ENCODE assay signal across 1 cellular context in the genomic region with DNA sequence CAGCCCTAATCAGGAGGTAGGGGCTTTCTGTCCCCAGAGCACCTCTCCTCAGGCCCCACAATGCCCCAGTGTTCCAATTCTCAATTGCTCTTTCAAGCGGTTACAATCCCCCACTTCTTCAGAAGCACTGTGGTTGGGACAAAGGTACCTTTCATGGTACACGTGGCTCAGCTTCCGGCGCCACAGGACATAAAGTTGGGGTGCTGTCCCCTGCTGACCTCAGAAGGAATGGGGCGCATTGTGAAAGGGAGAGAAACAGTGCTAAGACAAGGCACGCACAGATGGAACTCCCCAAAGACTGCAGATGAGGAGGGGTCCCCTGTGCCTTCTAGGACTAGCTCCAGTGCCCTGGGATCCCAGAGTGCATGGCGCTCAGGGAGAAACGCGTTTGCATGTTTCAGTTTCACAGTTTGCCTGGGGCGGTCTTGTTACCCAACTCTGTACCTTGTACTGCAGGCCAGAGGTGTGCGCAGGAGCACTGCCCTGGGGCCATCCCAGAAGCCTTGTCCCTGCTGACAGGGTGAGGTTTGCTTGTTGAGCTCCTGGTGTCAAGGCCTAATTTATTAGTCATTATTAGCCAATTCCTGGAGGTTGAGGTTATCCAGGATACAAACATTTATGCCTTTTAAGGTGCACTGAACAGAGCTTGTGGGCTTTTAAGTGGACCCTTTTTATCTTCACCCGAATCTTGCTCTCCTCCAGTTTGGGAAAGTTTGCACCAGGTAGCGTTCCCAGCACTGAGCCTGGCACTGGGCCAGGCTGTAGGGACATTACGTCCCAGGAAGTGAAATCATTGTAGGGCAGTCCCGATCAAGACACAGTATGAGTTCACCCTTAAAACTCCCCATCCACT.
TF ChIP-seq lines count a peak whose summit lies in the region.

No MANE protein-coding gene starts in this region.

TF ChIP-seq in HepG2, 621 proteins besides CTCF, POLR2A, EP300 and RAD21 (continued from another document and continues in another):
- TF ChIP-seq MNT (IDR thresholded peaks at IDR 0.05), result peak; percentile 34; the same call in 1 of the 2 replicates
- TF ChIP-seq SRF (IDR thresholded peaks at IDR 0.05; ENCODE audit: low read depth, low read length), result peak; percentile 73; the same call in 1 of the 2 replicates
- no peak for TF ChIP-seq CC2D1A (CRISPR knock-in tag; IDR thresholded peaks at IDR 0.05)
- TF ChIP-seq DDIT3 (CRISPR knock-in tag; IDR thresholded peaks at IDR 0.05), result no peak
- TF ChIP-seq FOSL1 (CRISPR knock-in tag; IDR thresholded peaks at IDR 0.05; ENCODE audit: borderline replicate concordance), result peak; percentile 72
- no peak for TF ChIP-seq ZNF496 (CRISPR knock-in tag; IDR thresholded peaks at IDR 0.05; ENCODE audit: insufficient replicate concordance)
- TF ChIP-seq FOXA1 (IDR thresholded peaks at IDR 0.05), result no peak
- peak; percentile 80 for TF ChIP-seq FOXA1 (CRISPR knock-in tag; IDR thresholded peaks at IDR 0.05)
- 0 out of 2 replicates have a peak, but pooled peaks have one; percentile 61 for TF ChIP-seq TFE3 (CRISPR knock-in tag; IDR thresholded peaks at IDR 0.05)
- TF ChIP-seq CCDC6 (CRISPR knock-in tag; IDR thresholded peaks at IDR 0.05), result peak; percentile 40; the same call in 1 of the 2 replicates
- TF ChIP-seq ZFX (CRISPR knock-in tag; IDR thresholded peaks at IDR 0.05; ENCODE audit: low read depth), result peak; percentile 83
- peak; percentile 70; the same call in 1 of the 2 replicates for TF ChIP-seq CBFB (CRISPR knock-in tag; IDR thresholded peaks at IDR 0.05)
- TF ChIP-seq ARNT (IDR thresholded peaks at IDR 0.05), result no peak
- peak; percentile 85 for TF ChIP-seq ELF3 (CRISPR knock-in tag; IDR thresholded peaks at IDR 0.05)
- 0 out of 2 replicates have a peak, but pooled peaks have one; percentile 58 for TF ChIP-seq ZC3H13 (CRISPR knock-in tag; IDR thresholded peaks at IDR 0.05)
- 0 out of 2 replicates have a peak, but pooled peaks have one; percentile 33 for TF ChIP-seq ZIK1 (CRISPR knock-in tag; IDR thresholded peaks at IDR 0.05; ENCODE audit: borderline replicate concordance, low read depth)
- peak; percentile 87 for TF ChIP-seq ZNF205 (CRISPR knock-in tag; IDR thresholded peaks at IDR 0.05)
- TF ChIP-seq ATRX (CRISPR knock-in tag; IDR thresholded peaks at IDR 0.05; ENCODE audit: borderline replicate concordance), result no peak
- no peak for TF ChIP-seq ZFP36L2 (CRISPR knock-in tag; IDR thresholded peaks at IDR 0.05)
- peak; percentile 97 for TF ChIP-seq SATB2 (CRISPR knock-in tag; IDR thresholded peaks at IDR 0.05)
- no peak for TF ChIP-seq DNMT1 (CRISPR knock-in tag; IDR thresholded peaks at IDR 0.05)
- peak; percentile 82 for TF ChIP-seq STAT6 (CRISPR knock-in tag; IDR thresholded peaks at IDR 0.05; ENCODE audit: borderline replicate concordance)
- peak; percentile 76; the same call in 1 of the 2 replicates for TF ChIP-seq ZNF605 (CRISPR knock-in tag; IDR thresholded peaks at IDR 0.05)
- TF ChIP-seq ZNF547 (CRISPR knock-in tag; IDR thresholded peaks at IDR 0.05), result no peak
- TF ChIP-seq ZNF446 (CRISPR knock-in tag; IDR thresholded peaks at IDR 0.05), result no peak
- TF ChIP-seq RFXAP (CRISPR knock-in tag; IDR thresholded peaks at IDR 0.05; ENCODE audit: borderline replicate concordance), result peak; percentile 79; the same call in 1 of the 2 replicates
- peak; percentile 54; the same call in 1 of the 2 replicates for TF ChIP-seq BHLHE40 (IDR thresholded peaks at IDR 0.05; ENCODE audit: low read length)
- peak; percentile 94 for TF ChIP-seq IRF2 (CRISPR knock-in tag; IDR thresholded peaks at IDR 0.05)
- TF ChIP-seq ARID3A (IDR thresholded peaks at IDR 0.05; ENCODE audit: low read depth, low read length), result peak; percentile 84; the same call in 1 of the 2 replicates
- no peak for TF ChIP-seq NFAT5 (CRISPR knock-in tag; IDR thresholded peaks at IDR 0.05)
- TF ChIP-seq ESRRA (CRISPR knock-in tag; IDR thresholded peaks at IDR 0.05; ENCODE audit: low read depth), result peak; percentile 83
- TF ChIP-seq, protein P1, sequence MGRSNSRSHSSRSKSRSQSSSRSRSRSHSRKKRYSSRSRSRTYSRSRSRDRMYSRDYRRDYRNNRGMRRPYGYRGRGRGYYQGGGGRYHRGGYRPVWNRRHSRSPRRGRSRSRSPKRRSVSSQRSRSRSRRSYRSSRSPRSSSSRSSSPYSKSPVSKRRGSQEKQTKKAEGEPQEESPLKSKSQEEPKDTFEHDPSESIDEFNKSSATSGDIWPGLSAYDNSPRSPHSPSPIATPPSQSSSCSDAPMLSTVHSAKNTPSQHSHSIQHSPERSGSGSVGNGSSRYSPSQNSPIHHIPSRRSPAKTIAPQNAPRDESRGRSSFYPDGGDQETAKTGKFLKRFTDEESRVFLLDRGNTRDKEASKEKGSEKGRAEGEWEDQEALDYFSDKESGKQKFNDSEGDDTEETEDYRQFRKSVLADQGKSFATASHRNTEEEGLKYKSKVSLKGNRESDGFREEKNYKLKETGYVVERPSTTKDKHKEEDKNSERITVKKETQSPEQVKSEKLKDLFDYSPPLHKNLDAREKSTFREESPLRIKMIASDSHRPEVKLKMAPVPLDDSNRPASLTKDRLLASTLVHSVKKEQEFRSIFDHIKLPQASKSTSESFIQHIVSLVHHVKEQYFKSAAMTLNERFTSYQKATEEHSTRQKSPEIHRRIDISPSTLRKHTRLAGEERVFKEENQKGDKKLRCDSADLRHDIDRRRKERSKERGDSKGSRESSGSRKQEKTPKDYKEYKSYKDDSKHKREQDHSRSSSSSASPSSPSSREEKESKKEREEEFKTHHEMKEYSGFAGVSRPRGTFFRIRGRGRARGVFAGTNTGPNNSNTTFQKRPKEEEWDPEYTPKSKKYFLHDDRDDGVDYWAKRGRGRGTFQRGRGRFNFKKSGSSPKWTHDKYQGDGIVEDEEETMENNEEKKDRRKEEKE (IDR thresholded peaks at IDR 0.05), result no peak
- TF ChIP-seq NCOA2 (CRISPR knock-in tag; IDR thresholded peaks at IDR 0.05), result peak; percentile 92
- TF ChIP-seq ZFP37 (CRISPR knock-in tag; IDR thresholded peaks at IDR 0.05; ENCODE audit: borderline replicate concordance), result peak; percentile 33; the same call in 1 of the 2 replicates
- TF ChIP-seq ZNF367 (CRISPR knock-in tag; IDR thresholded peaks at IDR 0.05; ENCODE audit: borderline replicate concordance), result no peak
- peak; percentile 31; the same call in 1 of the 2 replicates for TF ChIP-seq SIX4 (CRISPR knock-in tag; IDR thresholded peaks at IDR 0.05)
- no peak for TF ChIP-seq ZMAT5 (CRISPR knock-in tag; IDR thresholded peaks at IDR 0.05; ENCODE audit: borderline replicate concordance, low read depth)
